ENCODE assay signal across 11 cellular contexts in genomic region chr16:11308493-11309283, GRCh38. TPM values are rescaled to one million over a fixed set of nuclear protein-coding genes. Genes with fewer than 3 reads are reported as not detected.
DNase-seq lines count a peak whose midpoint lies in the region; ATAC-seq and TF ChIP-seq lines count a peak whose summit lies in the region.
"Had no signal": no experiment of that assay in that cellular context is flagged by ENCODE, and none has a peak within 500 bp of the region (broad histone marks: within the 10 kb centered on the region; RNA-seq: fewer than 3 reads in every experiment).

No MANE protein-coding gene starts in this region.

- H3K36me3 ChIP-seq in SU-DHL-6 (ENCODE audit: low read length) (no peaks in the 10 kb centered on the region), spleen (no peaks in the 10 kb centered on the region)

- intact Hi-C loops in spleen (cut with DNase I; ENCODE audit: low total_unique reads), result no loop called here

- H3K9me2 ChIP-seq in SU-DHL-6 (replicated peaks; ENCODE audit: insufficient read depth, low read length), result no peaks in the 10 kb centered on the region

- peak overlapping the region; percentile 86 for H3K27ac ChIP-seq in SU-DHL-6 (ENCODE audit: low read depth, low read length)
- peak overlapping the region in 5 of 8 donors; percentile 79 to 88 (median 84) for H3K27ac ChIP-seq in spleen

- H3F3A ChIP-seq in SU-DHL-6 (ENCODE audit: insufficient read depth), result peaks cover 12% of the 10 kb centered on the region

- H3K9me3 ChIP-seq in SU-DHL-6 (ENCODE audit: insufficient read depth, low read length), result 0 out of 2 replicates have a peak, but pooled peaks cover 5% of the 10 kb centered on the region
- H3K9me3 ChIP-seq in spleen, result no peaks in the 10 kb centered on the region

- no peaks in the 10 kb centered on the region for H3K27me3 ChIP-seq in SU-DHL-6 (ENCODE audit: low read length)
- no peaks in the 10 kb centered on the region for H3K27me3 ChIP-seq in spleen (replicated peaks in 1 of 7)

- H3K4me1 ChIP-seq in spleen, result peaks cover 25 to 96% (median 69%) of the 10 kb centered on the region in 6 donors

- H2AFZ ChIP-seq in SU-DHL-6 (ENCODE audit: low read depth, low read length, severe bottlenecking), result no peak overlapping the region

- H4K20me1 ChIP-seq in SU-DHL-6 (ENCODE audit: low read depth, low read length), result no peaks in the 10 kb centered on the region

- no peaks in the 10 kb centered on the region for H3K79me2 ChIP-seq in SU-DHL-6 (ENCODE audit: insufficient read depth, low read length)

- H3K4me3 ChIP-seq in SU-DHL-6 (ENCODE audit: insufficient read depth, low read length, poor library complexity, severe bottlenecking) (no peak overlapping the region), spleen (peak overlapping the region in 1 of 8 donors; percentile 22)

- no peak for TF ChIP-seq POLR2A in spleen (IDR thresholded peaks at IDR 0.05)

- WGBS in spleen, 5 donors, result 44 to 57% (median 52%) methylated on average over 9 to 15 of the region's 15 CpGs

- H3K4me2 ChIP-seq in SU-DHL-6 (ENCODE audit: low read depth, low read length, poor library complexity, severe bottlenecking), result peak overlapping the region; percentile 9

- DNase-seq in DMS53 (lab: John Stamatoyannopoulos, UW), result peak; percentile 7
- DNase-seq in DMS53 treated with DMSO at 0.1 percent for 48 hours (lab: John Stamatoyannopoulos, UW; ENCODE audit: unreplicated experiment), result no peak
- peak; percentile 93 for DNase-seq in spleen
- no peak for DNase-seq in stimulated activated naive CD4-positive, alpha-beta T cell treated with Interleukin-2 at 50 U/mL for 16 hours (lab: John Stamatoyannopoulos, UW)
- no peak for DNase-seq in GOT3 (lab: John Stamatoyannopoulos, UW)
- DNase-seq in activated T-cell treated with anti-CD3 and anti-CD28 coated beads, Interleukin-2, amount 50 U/mL, for 48 hours, result no peak
- DNase-seq: NCI-H1930, small intestine had no signal

- TF ChIP-seq CTCF in SU-DHL-6 (IDR thresholded peaks at IDR 0.05; ENCODE audit: insufficient read depth, low read length, poor library complexity, severe bottlenecking), result no peak
- no peak for TF ChIP-seq CTCF in spleen (IDR thresholded peaks at IDR 0.05 in 8 of 11, conservative IDR thresholded peaks at IDR 0.05 in 3 of 11)

- ATAC-seq in HG03460 (IDR thresholded peaks at IDR 0.05; ENCODE audit: unreplicated experiment), result peak; percentile 35

- H3K9ac ChIP-seq in SU-DHL-6 (ENCODE audit: low read length), result no peak overlapping the region

RNA-seq across cellular contexts. Expression of gene PRM1, which starts 27.6 kb away (rescaled TPM):
- total RNA-seq in spleen, result not detected
- polyA plus RNA-seq in spleen, result not detected
- total RNA-seq: HT-29 had no signal
- polyA plus RNA-seq: small intestine had no signal

RNA-seq across cellular contexts. Expression of gene PRM2, which starts 32.4 kb away (rescaled TPM):
- total RNA-seq in spleen, result not detected
- not detected for polyA plus RNA-seq in spleen
- total RNA-seq: HT-29 had no signal
- polyA plus RNA-seq: small intestine had no signal

RNA-seq across cellular contexts. Expression of gene PRM3, which starts 35.3 kb away (rescaled TPM):
- not detected for total RNA-seq in spleen
- polyA plus RNA-seq in spleen, result not detected
- total RNA-seq: HT-29 had no signal
- polyA plus RNA-seq: small intestine had no signal

RNA-seq across cellular contexts. Expression of gene RMI2, which starts 36.6 kb away (rescaled TPM):
- total RNA-seq in spleen, result 1 to 10 TPM; 2.4 to 5.7 (median 3.7) TPM
- 10 to 100 TPM in 1 of 3 donors, 1 to 10 TPM in 2; 4.4 to 23.6 (median 5.8) TPM for polyA plus RNA-seq in spleen

RNA-seq across cellular contexts. Expression of gene TNP2, which starts 39.6 kb away (rescaled TPM):
- not detected for total RNA-seq in spleen
- polyA plus RNA-seq in spleen, result not detected
- total RNA-seq: HT-29 had no signal
- polyA plus RNA-seq: small intestine had no signal

Comparison
In these comparisons a context has a peak if more than half of its experiments do, and no peak if none do; other contexts are left out.
1. DNase-seq: peak in DMS53 (single experiment) and spleen (single experiment); none in DMS53 treated with DMSO at 0.1 percent for 48 hours (single experiment), stimulated activated naive CD4-positive, alpha-beta T cell treated with Interleukin-2 at 50 U/mL for 16 hours (single experiment), GOT3 (single experiment) and activated T-cell treated with anti-CD3 and anti-CD28 coated beads, Interleukin-2, amount 50 U/mL, for 48 hours (0 of 2).